Comparison of ENCODE assay signal across 1 cellular context in genomic region chr6:30344868-30345671, GRCh38.
A peak's percentile ranks its signal among the peaks of the same experiment; 100 is the strongest.
TF ChIP-seq lines count a peak whose summit lies in the region.

Gene RPP21 (plus strand): TSS chr6:30345156. CDS start chr6:30345172, 16 bp downstream.

TF ChIP-seq in HEK293, 187 proteins besides CTCF, POLR2A, EP300 and RAD21 (continued from another document):
- TF ChIP-seq PRDM4 (tag by site-specific recombination; IDR thresholded peaks at IDR 0.05) (no peak), ZNF114 (tag by site-specific recombination; IDR thresholded peaks at IDR 0.05) (no peak), TSHZ1 (tag by site-specific recombination; IDR thresholded peaks at IDR 0.05; ENCODE audit: borderline replicate concordance) (no peak), WT1 (tag by site-specific recombination; IDR thresholded peaks at IDR 0.05) (peak; percentile 61; the same call in 1 of the 2 replicates), ZNF677 (tag by site-specific recombination; IDR thresholded peaks at IDR 0.05) (no peak), SALL2 (tag by site-specific recombination; IDR thresholded peaks at IDR 0.05; ENCODE audit: borderline replicate concordance) (no peak), ZNF555 (tag by site-specific recombination; conservative IDR thresholded peaks at IDR 0.05) (no peak), ZNF558 (tag by site-specific recombination; IDR thresholded peaks at IDR 0.05) (no peak), YY1 (tag by site-specific recombination; IDR thresholded peaks at IDR 0.05) (peak; percentile 85), ZNF473 (tag by site-specific recombination; IDR thresholded peaks at IDR 0.05) (no peak), ZNF658 (tag by site-specific recombination; IDR thresholded peaks at IDR 0.05) (no peak), BCL6B (tag by site-specific recombination; IDR thresholded peaks at IDR 0.05) (no peak), ZBTB6 (tag by site-specific recombination; IDR thresholded peaks at IDR 0.05) (no peak), ZNF704 (tag by site-specific recombination; IDR thresholded peaks at IDR 0.05) (no peak), EGR2 (tag by site-specific recombination; IDR thresholded peaks at IDR 0.05; ENCODE audit: low read depth) (peak; percentile 36; the same call in 1 of the 2 replicates), ZBTB21 (tag by site-specific recombination; IDR thresholded peaks at IDR 0.05) (no peak), ZNF488 (tag by site-specific recombination; IDR thresholded peaks at IDR 0.05) (no peak), ZNF202 (tag by site-specific recombination; IDR thresholded peaks at IDR 0.05; ENCODE audit: borderline replicate concordance) (no peak), BCL11B (tag by site-specific recombination; IDR thresholded peaks at IDR 0.05; ENCODE audit: low read depth) (no peak), ZNF112 (tag by site-specific recombination; IDR thresholded peaks at IDR 0.05) (no peak), ZBTB7A (tag by site-specific recombination; IDR thresholded peaks at IDR 0.05; ENCODE audit: low read depth) (peak; percentile 60; the same call in 1 of the 2 replicates), ZBTB11 (tag by site-specific recombination; conservative IDR thresholded peaks at IDR 0.05; ENCODE audit: low read depth) (peak; percentile 85), ZNF214 (tag by site-specific recombination; IDR thresholded peaks at IDR 0.05; ENCODE audit: borderline replicate concordance) (no peak), ZNF747 (tag by site-specific recombination; IDR thresholded peaks at IDR 0.05) (no peak), ZNF513 (tag by site-specific recombination; IDR thresholded peaks at IDR 0.05) (no peak), PRDM1 (tag by site-specific recombination; IDR thresholded peaks at IDR 0.05) (no peak), ZNF362 (tag by site-specific recombination; IDR thresholded peaks at IDR 0.05) (no peak)
